18 cellular contexts compared by ENCODE assay signal in genomic region chrX:38558681-38559080, GRCh38.
"Had no signal": no experiment of that assay in that cellular context is flagged by ENCODE, and none has a peak within 500 bp of the region (broad histone marks: within the 10 kb centered on the region; RNA-seq: fewer than 3 reads in every experiment).

No MANE protein-coding gene starts in this region.

- H3K9me3 ChIP-seq: body of pancreas, ovary, psoas muscle, spleen had no signal

- ATAC-seq: activated CD4-positive, alpha-beta T cell treated with anti-CD3 and anti-CD28 coated beads for 36 hours; body of pancreas; naive thymus-derived CD4-positive, alpha-beta T cell; sciatic nerve; stimulated activated naive B cell treated with anti-CD40 and anti-IgM and Interleukin-4, amounts not matched to agents 10 μg/mL and 1 μg/mL and 100 μg/mL, for 72 hours had no signal

- H3K27me3 ChIP-seq: body of pancreas, ovary had no signal

- H3K27ac ChIP-seq: body of pancreas, dorsolateral prefrontal cortex, ovary, psoas muscle, spleen had no signal

- DNase-seq: activated CD4-positive, alpha-beta T cell treated with anti-CD3 and anti-CD28 coated beads for 36 hours; activated CD4-positive, alpha-beta T cell treated with anti-CD3 and anti-CD28 coated beads, Interleukin-2, amount 50 U/mL, for 48 hours; activated gamma-delta T cell treated with Interleukin-2 at 50 U/mL for 16 hours; activated naive CD8-positive, alpha-beta T cell treated with anti-CD3 and anti-CD28 coated beads for 36 hours; activated T-cell treated with anti-CD3 and anti-CD28 coated beads for 4 hours; body of pancreas; central memory CD4-positive, alpha-beta T cell; dorsolateral prefrontal cortex; endodermal cell; erythroblast; immature natural killer cell; mesendoderm; naive thymus-derived CD4-positive, alpha-beta T cell; ovary; psoas muscle; spleen; stimulated activated naive B cell treated with anti-CD40 and anti-IgM and Interleukin-4, amounts not matched to agents 10 μg/mL and 1 μg/mL and 100 μg/mL, for 72 hours had no signal

- H3K4me1 ChIP-seq: psoas muscle had no signal

- H3K36me3 ChIP-seq: ovary, spleen had no signal

- H3K4me3 ChIP-seq: body of pancreas, dorsolateral prefrontal cortex, ovary, psoas muscle, spleen had no signal
